Comparison of ENCODE assay signal across 23 cellular contexts in genomic region chr1:93609536-93609935, GRCh38.
DNase-seq lines count a peak whose midpoint lies in the region; ATAC-seq, FAIRE-seq and TF ChIP-seq lines count a peak whose summit lies in the region.
"Had no signal": no experiment of that assay in that cellular context is flagged by ENCODE, and none has a peak within 500 bp of the region (broad histone marks: within the 10 kb centered on the region; RNA-seq: fewer than 3 reads in every experiment).

No MANE protein-coding gene starts in this region.

- peaks cover 68% of the 10 kb centered on the region for H3K4me1 Mint-ChIP-seq in neural crest cell
- peaks cover 75% of the 10 kb centered on the region for H3K4me1 Mint-ChIP-seq in type B pancreatic cell (ENCODE audit: unreplicated experiment)
- H3K4me1 Mint-ChIP-seq in activated CD8-positive, alpha-beta memory T cell treated with anti-CD3 and anti-CD28 coated beads, Interleukin-2, amount 10 ng/mL, durations not matched to agents 7 days and 5 days, result peaks cover 34% of the 10 kb centered on the region

- no peak for FAIRE-seq in H54 (lab: Jason Lieb, UNC)
- FAIRE-seq: bronchial epithelial cell, kidney, urothelium cell line had no signal

- CTCF ChIA-PET in activated CD8-positive, alpha-beta memory T cell treated with anti-CD3 and anti-CD28 coated beads, Interleukin-2, amount 10 ng/mL, durations not matched to agents 7 days and 5 days (lab: Charles Lee), result no interaction called here

- H3K27ac ChIP-seq in heart right ventricle (peak overlapping the region; percentile 1 to 82 (median 58)), coronary artery (peak overlapping the region; percentile 80 to 83), lower lobe of right lung (no peak overlapping the region)

- no peak for ATAC-seq in heart right ventricle
- no peak for ATAC-seq in Right ventricle myocardium superior (ENCODE audit: poor library complexity)
- no peak for ATAC-seq in lower lobe of right lung
- no peak for ATAC-seq in activated CD8-positive, alpha-beta memory T cell treated with anti-CD3 and anti-CD28 coated beads, Interleukin-2, amount 10 ng/mL, durations not matched to agents 7 days and 5 days

- H3K4me1 ChIP-seq in heart right ventricle (peaks cover 27 to 99% (median 70%) of the 10 kb centered on the region in 9 donors), lower lobe of right lung (peaks cover 38% of the 10 kb centered on the region)

- H3K9me3 Mint-ChIP-seq in neural crest cell, result no peaks in the 10 kb centered on the region
- peaks cover 5% of the 10 kb centered on the region for H3K9me3 Mint-ChIP-seq in type B pancreatic cell
- no peaks in the 10 kb centered on the region for H3K9me3 Mint-ChIP-seq in activated CD8-positive, alpha-beta memory T cell treated with anti-CD3 and anti-CD28 coated beads, Interleukin-2, amount 10 ng/mL, durations not matched to agents 7 days and 5 days (ENCODE audit: low read depth)
- H3K9me3 Mint-ChIP-seq: activated CD4-positive, alpha-beta T cell treated with anti-CD3 and anti-CD28 coated beads, Interleukin-2, amount 10 ng/mL, durations not matched to agents 24 days and 14 days; mesothelial cell of epicardium; nephron progenitor cell had no signal

- TF ChIP-seq CTCF in heart right ventricle (IDR thresholded peaks at IDR 0.05) (no peak), coronary artery (IDR thresholded peaks at IDR 0.05) (no peak), neural crest cell (conservative IDR thresholded peaks at IDR 0.05) (no peak), type B pancreatic cell (conservative IDR thresholded peaks at IDR 0.05) (no peak), lower lobe of right lung (IDR thresholded peaks at IDR 0.05) (no peak)

- H3K27me3 ChIP-seq in heart right ventricle (no peaks in the 10 kb centered on the region), lower lobe of right lung (ENCODE audit: low read depth) (no peaks in the 10 kb centered on the region)

- peak overlapping the region; percentile 53 for H3K27ac Mint-ChIP-seq in neural crest cell (ENCODE audit: unreplicated experiment)
- peak overlapping the region; percentile 39 for H3K27ac Mint-ChIP-seq in type B pancreatic cell
- H3K27ac Mint-ChIP-seq in activated CD8-positive, alpha-beta memory T cell treated with anti-CD3 and anti-CD28 coated beads, Interleukin-2, amount 10 ng/mL, durations not matched to agents 7 days and 5 days, result no peak overlapping the region
- H3K27ac Mint-ChIP-seq: activated CD4-positive, alpha-beta T cell treated with anti-CD3 and anti-CD28 coated beads, Interleukin-2, amount 10 ng/mL, durations not matched to agents 24 days and 14 days; nephron progenitor cell; progenitor cell of endocrine pancreas had no signal

- no peaks in the 10 kb centered on the region for H3K9me3 ChIP-seq in heart right ventricle
- H3K9me3 ChIP-seq in lower lobe of right lung, result no peaks in the 10 kb centered on the region

- H3K36me3 Mint-ChIP-seq in neural crest cell (ENCODE audit: low read depth) (peaks cover 13% of the 10 kb centered on the region), type B pancreatic cell (peaks cover 23% of the 10 kb centered on the region)
- H3K36me3 Mint-ChIP-seq in activated CD8-positive, alpha-beta memory T cell treated with anti-CD3 and anti-CD28 coated beads, Interleukin-2, amount 10 ng/mL, durations not matched to agents 7 days and 5 days, result peaks cover 2% of the 10 kb centered on the region
- H3K36me3 Mint-ChIP-seq: mesothelial cell of epicardium had no signal

- intact Hi-C loops in heart right ventricle (cut with DNase I) (no loop called here), Right ventricle myocardium superior (cut with DNase I) (no loop called here), lower lobe of right lung (cut with DNase I) (no loop called here)

- H3K27me3 Mint-ChIP-seq in neural crest cell (ENCODE audit: low read depth), result no peaks in the 10 kb centered on the region
- H3K27me3 Mint-ChIP-seq in type B pancreatic cell, result no peaks in the 10 kb centered on the region
- H3K27me3 Mint-ChIP-seq in activated CD8-positive, alpha-beta memory T cell treated with anti-CD3 and anti-CD28 coated beads, Interleukin-2, amount 10 ng/mL, durations not matched to agents 7 days and 5 days, result peaks cover 63% of the 10 kb centered on the region
- H3K27me3 Mint-ChIP-seq: progenitor cell of endocrine pancreas had no signal

- no peaks in the 10 kb centered on the region for H3K36me3 ChIP-seq in heart right ventricle
- H3K36me3 ChIP-seq in lower lobe of right lung, result no peaks in the 10 kb centered on the region

- no peak overlapping the region for H3K4me3 Mint-ChIP-seq in neural crest cell
- H3K4me3 Mint-ChIP-seq in type B pancreatic cell, result peak overlapping the region; percentile 33
- no peak overlapping the region for H3K4me3 Mint-ChIP-seq in activated CD8-positive, alpha-beta memory T cell treated with anti-CD3 and anti-CD28 coated beads, Interleukin-2, amount 10 ng/mL, durations not matched to agents 7 days and 5 days
- H3K4me3 Mint-ChIP-seq: activated CD4-positive, alpha-beta T cell treated with anti-CD3 and anti-CD28 coated beads, Interleukin-2, amount 10 ng/mL, durations not matched to agents 24 days and 14 days; mesothelial cell of epicardium; nephron progenitor cell had no signal

- no peak for TF ChIP-seq POLR2A in H54 (IDR thresholded peaks at IDR 0.05; ENCODE audit: low read depth, low read length)

- WGBS in heart right ventricle, 2 donors, result 89 to 92% methylated on average over 8 of the region's 8 CpGs

- DNase-seq in heart right ventricle, result no peak
- no peak for DNase-seq in Right ventricle myocardium superior
- DNase-seq in coronary artery (ENCODE audit: low spot score), result no peak
- DNase-seq in neural crest cell (ENCODE audit: low read depth, low spot score), result no peak
- DNase-seq in type B pancreatic cell (ENCODE audit: extremely low spot score, unreplicated experiment), result no peak
- DNase-seq in lower lobe of right lung, result no peak
- no peak for DNase-seq in H54 (ENCODE audit: insufficient read length, low spot score)
- DNase-seq in activated CD8-positive, alpha-beta memory T cell treated with anti-CD3 and anti-CD28 coated beads, Interleukin-2, amount 10 ng/mL, durations not matched to agents 7 days and 5 days, result no peak
- DNase-seq: ACHN; activated CD4-positive, alpha-beta T cell treated with anti-CD3 and anti-CD28 coated beads, Interleukin-2, amount 10 ng/mL, durations not matched to agents 24 days and 14 days; activated CD8-positive, alpha-beta memory T cell treated with anti-CD3 and anti-CD28 coated beads, Interleukin-2, amount 50 U/mL, for 4 hours; activated effector memory CD4-positive, alpha-beta T cell treated with Interleukin-2 at 50 U/mL for 16 hours; C1 segment of cervical spinal cord; foreskin fibroblast; kidney; NCI-H1436; NCI-H774; nephron progenitor cell; OCI-M1 had no signal

- H3K4me3 ChIP-seq in heart right ventricle (no peak overlapping the region), coronary artery (peak overlapping the region; percentile 28), lower lobe of right lung (no peak overlapping the region)
